ENCODE assay signal across 25 cellular contexts in genomic region chr9:33230756-33231691, GRCh38. TPM values are rescaled to one million over a fixed set of nuclear protein-coding genes. Genes with fewer than 3 reads are reported as not detected.
DNase-seq lines count a peak whose midpoint lies in the region; TF ChIP-seq lines count a peak whose summit lies in the region.
"Had no signal": no experiment of that assay in that cellular context is flagged by ENCODE, and none has a peak within 500 bp of the region (broad histone marks: within the 10 kb centered on the region; RNA-seq: fewer than 3 reads in every experiment).

No MANE protein-coding gene starts in this region.

- no peak overlapping the region for H2AFZ ChIP-seq in PC-9

- H3K4me1 Mint-ChIP-seq in osteocyte (ENCODE audit: unreplicated experiment), result peaks cover 12% of the 10 kb centered on the region
- H3K4me1 Mint-ChIP-seq: activated CD4-positive, alpha-beta T cell treated with anti-CD3 and anti-CD28 coated beads for 36 hours had no signal

- H3K9me3 Mint-ChIP-seq in osteocyte (ENCODE audit: unreplicated experiment), result no peaks in the 10 kb centered on the region
- H3K9me3 Mint-ChIP-seq: activated T-cell treated with anti-CD3 and anti-CD28 coated beads, Interleukin-2, amount 50 U/mL, for 72 hours; CD4-positive, CD25-positive, alpha-beta regulatory T cell; stimulated activated naive CD8-positive, alpha-beta T cell treated with anti-CD3 and anti-CD28 coated beads, Interleukin-15, amount 100 ng/mL, for 72 hours had no signal

- no peaks in the 10 kb centered on the region for H3K79me2 ChIP-seq in PC-9 (ENCODE audit: low read depth)

- H3K9me2 ChIP-seq in PC-9 (ENCODE audit: insufficient read depth), result no peaks in the 10 kb centered on the region

- in situ Hi-C loops in Caki2 (cut with HindIII; ENCODE audit: low pct_unique_long_range_greater_than_20kb, low sequenced_read_pairs) (no loop called here), brain microvascular endothelial cell (cut with HindIII; ENCODE audit: low pct_ligation_motif_present, low sequenced_read_pairs) (no loop called here)

- DNase-seq in Caki2 (ENCODE audit: low read depth), result peak; percentile 68
- peak; percentile 70 to 86 for DNase-seq in PC-9
- DNase-seq in epithelial cell of esophagus (ENCODE audit: low read depth), result peak; percentile 76
- DNase-seq in brain microvascular endothelial cell, result no peak
- DNase-seq in ascending aorta (ENCODE audit: low spot score in 2 of 2), result no peak
- no peak for DNase-seq in osteocyte (ENCODE audit: extremely low spot score, unreplicated experiment)
- DNase-seq: activated CD4-positive, alpha-beta T cell treated with anti-CD3 and anti-CD28 coated beads for 36 hours; activated naive CD4-positive, alpha-beta T cell treated with anti-CD3 and anti-CD28 coated beads, Interleukin-2, amount 50 U/mL, for 16 hours; activated T-cell treated with anti-CD3 and anti-CD28 coated beads, Interleukin-2, amount 50 U/mL, for 72 hours; body of pancreas; CD4-positive, CD25-positive, alpha-beta regulatory T cell; colonic mucosa; DMS153; H9; KG1; naive thymus-derived CD4-positive, alpha-beta T cell; NCI-H187; occipital lobe; SHP77 treated with DMSO at 0.1 percent for 48 hours; stimulated activated naive CD8-positive, alpha-beta T cell treated with anti-CD3 and anti-CD28 coated beads, Interleukin-15, amount 100 ng/mL, for 72 hours; upper lobe of left lung had no signal

- POLR2A ChIA-PET in PC-9 (lab: Charles Lee; ENCODE audit: unreplicated experiment), result interaction anchor here (0.5 to 0.6 kb wide), 3 partner anchors 34 to 243 kb away, joined by 4 to 7 read pairs (median 4); partner anchors contain the start of genes BAG1, CHMP5 and NOL6

- H3K4me3 ChIP-seq in PC-9 (no peak overlapping the region), epithelial cell of esophagus (ENCODE audit: low read length) (no peak overlapping the region), skin epidermis (no peak overlapping the region), brain microvascular endothelial cell (ENCODE audit: low read depth, low read length) (no peak overlapping the region), ascending aorta (no peak overlapping the region)
- H3K4me3 ChIP-seq: body of pancreas, colonic mucosa, right atrium auricular region, upper lobe of left lung had no signal

- CTCF ChIA-PET in PC-9 (lab: Charles Lee), result interaction anchor here (0.6 kb wide), 2 partner anchors 160 to 212 kb away, joined by 3 read pairs; no protein-coding TSS in a partner anchor

- H3K36me3 ChIP-seq in PC-9 (ENCODE audit: low read depth) (no peaks in the 10 kb centered on the region), brain microvascular endothelial cell (replicated peaks) (no peaks in the 10 kb centered on the region), ascending aorta (no peaks in the 10 kb centered on the region)
- H3K36me3 ChIP-seq: colonic mucosa, right atrium auricular region, upper lobe of left lung had no signal

- H3K9me3 ChIP-seq in PC-9 (ENCODE audit: insufficient read depth, low read depth) (no peaks in the 10 kb centered on the region), ascending aorta (no peaks in the 10 kb centered on the region)
- H3K9me3 ChIP-seq: body of pancreas, colonic mucosa, right atrium auricular region, upper lobe of left lung had no signal

- intact Hi-C loops in PC-9 (cut with micrococcal nuclease; ENCODE audit: unreplicated experiment) (loop anchor here (2.0 to 10.0 kb wide), 3 partner anchors 160 to 584 kb away; partner anchors contain the start of gene UBE2R2), ascending aorta (cut with DNase I) (no loop called here)

- peaks cover 33% of the 10 kb centered on the region; the same call in 1 of the 2 replicates for H3F3A ChIP-seq in PC-9 (ENCODE audit: insufficient read depth, low read depth)

- H3K4me3 Mint-ChIP-seq in osteocyte (ENCODE audit: unreplicated experiment), result no peak overlapping the region
- H3K4me3 Mint-ChIP-seq: activated CD4-positive, alpha-beta T cell treated with anti-CD3 and anti-CD28 coated beads for 36 hours; activated T-cell treated with anti-CD3 and anti-CD28 coated beads, Interleukin-2, amount 50 U/mL, for 72 hours; CD4-positive, CD25-positive, alpha-beta regulatory T cell; H9; naive thymus-derived CD4-positive, alpha-beta T cell; stimulated activated naive CD8-positive, alpha-beta T cell treated with anti-CD3 and anti-CD28 coated beads, Interleukin-15, amount 100 ng/mL, for 72 hours had no signal

- TF ChIP-seq CTCF in PC-9 (conservative IDR thresholded peaks at IDR 0.05) (no peak), epithelial cell of esophagus (IDR thresholded peaks at IDR 0.05; ENCODE audit: insufficient read depth, low read depth, low read length, missing control alignments) (no peak), brain microvascular endothelial cell (IDR thresholded peaks at IDR 0.05; ENCODE audit: low read depth, low read length, missing control alignments) (no peak), ascending aorta (IDR thresholded peaks at IDR 0.05) (no peak), osteocyte (IDR thresholded peaks at IDR 0.05) (no peak)

- H3K36me3 Mint-ChIP-seq in osteocyte (ENCODE audit: unreplicated experiment), result no peaks in the 10 kb centered on the region
- H3K36me3 Mint-ChIP-seq: CD4-positive, CD25-positive, alpha-beta regulatory T cell had no signal

- H3K27ac Mint-ChIP-seq in osteocyte (ENCODE audit: unreplicated experiment), result no peak overlapping the region
- H3K27ac Mint-ChIP-seq: activated CD4-positive, alpha-beta T cell treated with anti-CD3 and anti-CD28 coated beads for 36 hours; activated T-cell treated with anti-CD3 and anti-CD28 coated beads, Interleukin-2, amount 50 U/mL, for 72 hours; CD4-positive, CD25-positive, alpha-beta regulatory T cell; H9; naive thymus-derived CD4-positive, alpha-beta T cell; stimulated activated naive CD8-positive, alpha-beta T cell treated with anti-CD3 and anti-CD28 coated beads, Interleukin-15, amount 100 ng/mL, for 72 hours had no signal

- peaks cover 5% of the 10 kb centered on the region for H3K27me3 Mint-ChIP-seq in osteocyte (ENCODE audit: unreplicated experiment)
- H3K27me3 Mint-ChIP-seq: activated CD4-positive, alpha-beta T cell treated with anti-CD3 and anti-CD28 coated beads for 36 hours; stimulated activated naive CD8-positive, alpha-beta T cell treated with anti-CD3 and anti-CD28 coated beads, Interleukin-15, amount 100 ng/mL, for 72 hours had no signal

- H3K4me1 ChIP-seq in PC-9 (replicated peaks; ENCODE audit: insufficient read depth) (peaks cover 67% of the 10 kb centered on the region), ascending aorta (no peaks in the 10 kb centered on the region)
- H3K4me1 ChIP-seq: colonic mucosa, right atrium auricular region had no signal

- BruUV-seq in PC-9 (replicated peaks; lab: Mats Ljungman, UMichigan), result no TSS peak

- no peaks in the 10 kb centered on the region for H4K20me1 ChIP-seq in PC-9 (ENCODE audit: insufficient read depth)

- H3K4me2 ChIP-seq in PC-9, result peak overlapping the region; percentile 64

- peak overlapping the region; percentile 62 for H3K27ac ChIP-seq in PC-9
- peak overlapping the region in 14 of 21 experiments; percentile 19 to 78 (median 58) for H3K27ac ChIP-seq in skin epidermis
- no peak overlapping the region for H3K27ac ChIP-seq in brain microvascular endothelial cell
- H3K27ac ChIP-seq in ascending aorta, result no peak overlapping the region
- H3K27ac ChIP-seq: body of pancreas, colonic mucosa, right atrium auricular region had no signal

- no peaks in the 10 kb centered on the region for H3K27me3 ChIP-seq in PC-9 (ENCODE audit: insufficient read depth, low read depth)
- H3K27me3 ChIP-seq in brain microvascular endothelial cell (replicated peaks), result no peaks in the 10 kb centered on the region
- H3K27me3 ChIP-seq in ascending aorta, result no peaks in the 10 kb centered on the region
- H3K27me3 ChIP-seq: body of pancreas, colonic mucosa, right atrium auricular region, upper lobe of left lung had no signal

RNA-seq across cellular contexts. Expression of gene SPINK4, which starts 8.9 kb away (rescaled TPM):
- total RNA-seq in Caki2 (2014; rRNA removed; shearing (Covaris generic); ENCODE audit: low replicate concordance), result not detected in 2 replicates
- total RNA-seq in PC-9 (2021) (not detected in 2 replicates), ascending aorta (not detected), osteocyte (not detected in 2 replicates)
- total RNA-seq: activated CD4-positive, alpha-beta T cell treated with anti-CD3 and anti-CD28 coated beads for 36 hours; activated T-cell treated with anti-CD3 and anti-CD28 coated beads, Interleukin-2, amount 50 U/mL, for 72 hours; body of pancreas; CD4-positive, CD25-positive, alpha-beta regulatory T cell; H9; left lobe of liver; naive thymus-derived CD4-positive, alpha-beta T cell; occipital lobe; right atrium auricular region; T-helper 1 cell treated with Interleukin-12 subunit alpha and Interleukin-12 subunit beta and Interleukin-4 antibody, amounts not matched to agents 30 ng/mL and 1 ng/mL, for 36 hours; upper lobe of left lung had no signal

RNA-seq across cellular contexts. Expression of gene BAG1, which starts 33.5 kb away (rescaled TPM):
- total RNA-seq in Caki2 (2014; rRNA removed; shearing (Covaris generic); ENCODE audit: low replicate concordance), result 27.7 and 47.2 TPM in 2 replicates
- total RNA-seq in PC-9 (2021) (21.9 and 35.5 TPM in 2 replicates), ascending aorta (58.5 TPM), osteocyte (64.5 and 73.9 TPM in 2 replicates)

RNA-seq across cellular contexts. Expression of gene CHMP5, which starts 33.8 kb away (rescaled TPM):
- total RNA-seq in Caki2 (2014; rRNA removed; shearing (Covaris generic); ENCODE audit: low replicate concordance), result 87.3 and 121 TPM in 2 replicates
- total RNA-seq in PC-9 (2021), result 63.0 and 78.2 TPM in 2 replicates
- 47.5 TPM for total RNA-seq in ascending aorta
- 63.7 and 64.4 TPM in 2 replicates for total RNA-seq in osteocyte

RNA-seq across cellular contexts. Expression of gene NFX1, which starts 59.3 kb away (rescaled TPM):
- 10.8 and 10.9 TPM in 2 replicates for total RNA-seq in Caki2 (2014; rRNA removed; shearing (Covaris generic); ENCODE audit: low replicate concordance)
- total RNA-seq in PC-9 (2021) (14.9 and 15.0 TPM in 2 replicates), ascending aorta (14.2 TPM), osteocyte (36.1 and 39.9 TPM in 2 replicates)

Comparison
In these comparisons a context has a peak if more than half of its experiments do, and no peak if none do; other contexts are left out.
1. DNase-seq: peak in Caki2 (single experiment), PC-9 (2 of 2) and epithelial cell of esophagus (single experiment); none in brain microvascular endothelial cell (single experiment), ascending aorta (0 of 2) and osteocyte (single experiment).
2. H3K27ac ChIP-seq: peak in PC-9 (single experiment) and skin epidermis (14 of 21); none in brain microvascular endothelial cell (single experiment) and ascending aorta (0 of 2).